In the genomic region with DNA sequence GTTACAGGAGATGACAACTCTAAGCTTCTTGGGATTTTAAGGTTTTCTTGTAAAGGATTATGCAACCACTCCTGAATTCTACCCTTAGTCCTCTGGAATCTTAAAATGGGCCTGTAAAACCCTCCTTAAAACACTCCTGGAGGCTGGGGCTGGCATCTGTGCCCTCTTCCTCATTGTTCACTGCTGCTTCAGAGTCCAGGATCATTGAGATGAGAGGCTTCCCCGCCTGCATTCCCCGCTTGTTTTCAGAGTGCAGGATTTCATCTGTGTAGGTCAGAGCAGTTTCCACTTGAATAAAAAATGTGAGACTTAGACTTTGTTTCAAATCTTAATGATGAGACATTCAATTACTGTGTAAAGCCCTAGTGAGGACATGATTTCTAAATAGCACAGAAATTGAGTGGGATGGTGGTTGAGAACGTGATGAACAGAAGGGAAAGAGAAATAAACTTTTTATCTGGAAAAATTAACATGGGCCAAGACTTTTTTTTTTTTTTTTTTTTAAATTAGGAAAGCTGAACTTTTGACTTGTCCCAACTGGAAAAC, we compare ENCODE assay signal across 14 cellular contexts. TPM values are rescaled to one million over a fixed set of nuclear protein-coding genes. Genes with fewer than 3 reads are reported as not detected.
DNase-seq lines count a peak whose midpoint lies in the region; ATAC-seq and TF ChIP-seq lines count a peak whose summit lies in the region.
"Had no signal": no experiment of that assay in that cellular context is flagged by ENCODE, and none has a peak within 500 bp of the region (broad histone marks: within the 10 kb centered on the region; RNA-seq: fewer than 3 reads in every experiment).

No MANE protein-coding gene starts in this region.

- DNase-seq in NCI-H2227 (lab: John Stamatoyannopoulos, UW; ENCODE audit: unreplicated experiment): peak; percentile 5
- DNase-seq in dorsolateral prefrontal cortex: no peak
- peak; percentile 74 for DNase-seq in lung (ENCODE audit: low spot score)
- DNase-seq in activated T-cell treated with anti-CD3 and anti-CD28 coated beads, Interleukin-2, amount 50 U/mL, for 1 hour: no peak
- DNase-seq in dermis blood vessel endothelial cell: no peak
- DNase-seq in NCI-H187 (lab: John Stamatoyannopoulos, UW): no peak
- DNase-seq: activated CD4-positive, alpha-beta memory T cell treated with anti-CD3 and anti-CD28 coated beads, Interleukin-2, amount 10 ng/mL, durations not matched to agents 7 days and 5 days; activated gamma-delta T cell; NCI-H2171 treated with DMSO at 0.1 percent for 48 hours; occipital lobe had no signal

- TF ChIP-seq CTCF in dorsolateral prefrontal cortex (IDR thresholded peaks at IDR 0.05 in 54 of 56, conservative IDR thresholded peaks at IDR 0.05 in 2 of 56; ENCODE audit: low read depth in 1 of 56, partially characterized antibody in 56 of 56) (no peak), lung (IDR thresholded peaks at IDR 0.05; ENCODE audit: control extremely low read depth, extremely low read depth) (no peak)

- H3K4me3 ChIP-seq in dorsolateral prefrontal cortex: no peak overlapping the region
- no peak overlapping the region for H3K4me3 ChIP-seq in lung
- no peak overlapping the region for H3K4me3 ChIP-seq in subcutaneous abdominal adipose tissue (ENCODE audit: low read depth in 1 of 5, low read length in 5 of 5)
- H3K4me3 ChIP-seq: breast epithelium, SJSA1 had no signal

- WGBS in lung, 2 donors: 50 to 68% methylated on average over 3 of the region's 3 CpGs

- H3K36me3 ChIP-seq in lung (ENCODE audit: control insufficient read depth in 2 of 2, insufficient read depth in 2 of 2, low read length in 2 of 2): peaks cover 3 to 4% of the 10 kb centered on the region in 2 donors
- H3K36me3 ChIP-seq in subcutaneous abdominal adipose tissue (ENCODE audit: control insufficient read depth in 5 of 5, insufficient read depth in 5 of 5, low read length in 5 of 5): peaks cover 4 to 12% (median 7%) of the 10 kb centered on the region in 5 donors
- H3K36me3 ChIP-seq: breast epithelium, SJSA1 had no signal

- intact Hi-C loops in dorsolateral prefrontal cortex (cut with DNase I): no loop called here

- H3K9ac ChIP-seq in subcutaneous abdominal adipose tissue (ENCODE audit: low read length in 5 of 5): peak overlapping the region in 2 of 5 donors; percentile 30 to 60

- H3K27ac ChIP-seq in dorsolateral prefrontal cortex (peak overlapping the region in 32 of 59 donors; percentile 1 to 68 (median 32)), lung (ENCODE audit: low read depth in 1 of 2, low read length in 1 of 2) (no peak overlapping the region), subcutaneous abdominal adipose tissue (ENCODE audit: low read depth, low read length) (peak overlapping the region; percentile 38)
- H3K27ac ChIP-seq: SJSA1 had no signal

- peak; percentile 88 for ATAC-seq in lung (ENCODE audit: insufficient read depth, low FRiP score)
- ATAC-seq: left lobe of liver had no signal

- H3K27me3 ChIP-seq in dorsolateral prefrontal cortex (no peaks in the 10 kb centered on the region), lung (ENCODE audit: control insufficient read depth, insufficient read depth) (no peaks in the 10 kb centered on the region), subcutaneous abdominal adipose tissue (ENCODE audit: control insufficient read depth in 5 of 5, insufficient read depth in 4 of 5, low read length in 5 of 5) (no peaks in the 10 kb centered on the region)
- H3K27me3 ChIP-seq: breast epithelium, SJSA1 had no signal

- peaks cover 0 to 3% of the 10 kb centered on the region in 2 donors for H3K9me3 ChIP-seq in lung (ENCODE audit: control insufficient read depth in 2 of 2, insufficient read depth in 1 of 2, low read length in 1 of 2)
- no peaks in the 10 kb centered on the region for H3K9me3 ChIP-seq in subcutaneous abdominal adipose tissue (ENCODE audit: control insufficient read depth in 5 of 5, low read length in 5 of 5)
- H3K9me3 ChIP-seq: breast epithelium, SJSA1 had no signal

- H3K4me1 ChIP-seq in lung (ENCODE audit: control insufficient read depth in 2 of 2, insufficient read depth in 2 of 2, low read length in 2 of 2) (peaks cover 0 to 3% of the 10 kb centered on the region in 2 donors), subcutaneous abdominal adipose tissue (ENCODE audit: control insufficient read depth in 5 of 5, insufficient read depth in 5 of 5, low read length in 5 of 5) (peaks cover 0 to 46% (median 17%) of the 10 kb centered on the region in 5 donors)
- H3K4me1 ChIP-seq: breast epithelium, SJSA1 had no signal

RNA-seq across cellular contexts. Expression of a gene that starts 40.4 kb away (rescaled TPM):
- 10 to 100 TPM in 60 of 120 experiments, 1 to 10 TPM in 60; 4.3 to 23.1 (median 10.0) TPM for total RNA-seq in dorsolateral prefrontal cortex
- 10 to 100 TPM; 21.0 to 28.2 TPM for total RNA-seq in lung
- 1 to 10 TPM; 1.9 to 6.2 TPM for polyA plus RNA-seq in lung
- 1.9 and 3.4 TPM in 2 replicates for total RNA-seq in dermis blood vessel endothelial cell

Comparison
In these comparisons a context has a peak if more than half of its experiments do, and no peak if none do; other contexts are left out.
1. DNase-seq: peak in NCI-H2227 (single experiment) and lung (single experiment); none in dorsolateral prefrontal cortex (0 of 10), activated T-cell treated with anti-CD3 and anti-CD28 coated beads, Interleukin-2, amount 50 U/mL, for 1 hour (single experiment), dermis blood vessel endothelial cell (single experiment) and NCI-H187 (0 of 2).
2. H3K27ac ChIP-seq: peak in dorsolateral prefrontal cortex (32 of 59) and subcutaneous abdominal adipose tissue (single experiment); none in lung (0 of 2).